ENCODE assay signal across 1 cellular context in the genomic region with DNA sequence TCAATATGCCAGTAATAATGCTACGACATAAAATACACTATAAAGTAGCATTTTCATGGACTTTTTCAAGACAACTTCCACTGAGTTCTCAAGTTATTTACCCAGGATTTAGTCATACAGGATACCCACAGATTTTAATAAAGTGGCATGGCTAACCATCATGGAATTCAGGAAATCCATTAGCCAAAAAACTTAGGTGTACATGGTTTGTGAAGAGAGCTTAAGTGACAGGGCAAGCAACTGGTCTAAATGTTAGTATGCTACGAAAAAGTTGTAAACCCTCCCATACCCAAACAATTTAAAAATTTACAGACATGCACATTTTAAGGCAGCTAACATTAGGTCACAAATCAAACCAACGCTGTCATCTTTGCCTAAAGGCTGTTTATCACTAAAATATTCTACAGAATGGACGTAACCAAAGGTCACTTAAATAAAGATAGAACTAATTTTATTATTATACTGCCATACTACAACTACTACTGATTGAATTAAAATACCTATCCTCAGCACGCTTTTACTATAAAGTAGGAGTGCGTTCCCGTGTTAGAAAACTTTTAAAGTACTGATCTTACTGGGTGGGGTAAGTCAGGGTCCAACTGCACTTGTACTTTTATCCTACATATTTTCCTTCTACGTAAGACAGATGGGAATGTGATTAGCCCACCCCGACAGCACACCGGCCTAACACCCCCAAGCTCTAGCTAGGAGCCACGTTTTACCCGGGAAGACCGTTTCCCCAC.
TF ChIP-seq lines count a peak whose summit lies in the region.

No MANE protein-coding gene starts in this region.

TF ChIP-seq in H1, 55 proteins besides CTCF, POLR2A, EP300 and RAD21:
- TF ChIP-seq BRCA1 (IDR thresholded peaks at IDR 0.05; ENCODE audit: low read depth, low read length), result no peak
- TF ChIP-seq SRF (IDR thresholded peaks at IDR 0.05; ENCODE audit: low read depth, low read length), result no peak
- TF ChIP-seq EGR1 (IDR thresholded peaks at IDR 0.05; ENCODE audit: borderline replicate concordance, low read depth, low read length), result no peak
- no peak for TF ChIP-seq GTF2F1 (IDR thresholded peaks at IDR 0.05; ENCODE audit: borderline replicate concordance, low read depth, low read length)
- no peak for TF ChIP-seq RNF2 (IDR thresholded peaks at IDR 0.05; ENCODE audit: borderline replicate concordance, low read depth, low read length, missing control alignments, poor library complexity, severe bottlenecking)
- no peak for TF ChIP-seq YY1 (IDR thresholded peaks at IDR 0.05; ENCODE audit: low read depth, low read length)
- no peak for TF ChIP-seq MAFK (IDR thresholded peaks at IDR 0.05; ENCODE audit: low read depth, low read length)
- TF ChIP-seq SIN3A (conservative IDR thresholded peaks at IDR 0.05 in 1 of 2, IDR thresholded peaks at IDR 0.05 in 1 of 2; ENCODE audit: low read depth in 1 of 2, low read length in 2 of 2), result no peak
- TF ChIP-seq SAP30 (IDR thresholded peaks at IDR 0.05; ENCODE audit: insufficient read depth, insufficient replicate concordance, low read length), result no peak
TF ChIP-seq in H1: peak in this region for 0.
